Comparison of ENCODE assay signal across 1 cellular context in genomic region chr11:34245043-34245442, GRCh38.
TF ChIP-seq lines count a peak whose summit lies in the region.

No MANE protein-coding gene starts in this region.

TF ChIP-seq in WTC11, 78 proteins besides CTCF, POLR2A, EP300 and RAD21 (continued from another document):
- no peak for TF ChIP-seq AFF4 (CRISPR knock-in tag; IDR thresholded peaks at IDR 0.05; ENCODE audit: borderline replicate concordance)
- no peak for TF ChIP-seq ARID4B (CRISPR knock-in tag; IDR thresholded peaks at IDR 0.05; ENCODE audit: borderline replicate concordance)
- TF ChIP-seq, protein P1, sequence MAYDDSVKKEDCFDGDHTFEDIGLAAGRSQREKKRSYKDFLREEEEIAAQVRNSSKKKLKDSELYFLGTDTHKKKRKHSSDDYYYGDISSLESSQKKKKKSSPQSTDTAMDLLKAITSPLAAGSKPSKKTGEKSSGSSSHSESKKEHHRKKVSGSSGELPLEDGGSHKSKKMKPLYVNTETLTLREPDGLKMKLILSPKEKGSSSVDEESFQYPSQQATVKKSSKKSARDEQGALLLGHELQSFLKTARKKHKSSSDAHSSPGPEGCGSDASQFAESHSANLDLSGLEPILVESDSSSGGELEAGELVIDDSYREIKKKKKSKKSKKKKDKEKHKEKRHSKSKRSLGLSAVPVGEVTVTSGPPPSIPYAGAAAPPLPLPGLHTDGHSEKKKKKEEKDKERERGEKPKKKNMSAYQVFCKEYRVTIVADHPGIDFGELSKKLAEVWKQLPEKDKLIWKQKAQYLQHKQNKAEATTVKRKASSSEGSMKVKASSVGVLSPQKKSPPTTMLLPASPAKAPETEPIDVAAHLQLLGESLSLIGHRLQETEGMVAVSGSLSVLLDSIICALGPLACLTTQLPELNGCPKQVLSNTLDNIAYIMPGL (CRISPR knock-in tag; IDR thresholded peaks at IDR 0.05): no peak
- TF ChIP-seq E2F1 (CRISPR knock-in tag; IDR thresholded peaks at IDR 0.05): no peak
- TF ChIP-seq ZNF396 (CRISPR knock-in tag; IDR thresholded peaks at IDR 0.05; ENCODE audit: borderline replicate concordance): no peak
- TF ChIP-seq CBFB (CRISPR knock-in tag; IDR thresholded peaks at IDR 0.05; ENCODE audit: low read depth): no peak
